ENCODE assay signal across 32 cellular contexts in genomic region chr17:28501421-28502284, GRCh38. TPM values are rescaled to one million over a fixed set of nuclear protein-coding genes. Genes with fewer than 3 reads are reported as not detected.
A peak's percentile ranks its signal among the peaks of the same experiment; 100 is the strongest.
DNase-seq lines count a peak whose midpoint lies in the region; ATAC-seq and TF ChIP-seq lines count a peak whose summit lies in the region.
"Had no signal": no experiment of that assay in that cellular context is flagged by ENCODE, and none has a peak within 500 bp of the region (broad histone marks: within the 10 kb centered on the region; RNA-seq: fewer than 3 reads in every experiment).

No MANE protein-coding gene starts in this region.

- intact Hi-C loops in Calu3 (cut with micrococcal nuclease; ENCODE audit: unreplicated experiment) = no loop called here

- H3K36me3 Mint-ChIP-seq in Calu3 (ENCODE audit: insufficient read depth, unreplicated experiment) = peaks cover 6% of the 10 kb centered on the region
- H3K36me3 Mint-ChIP-seq: naive thymus-derived CD4-positive, alpha-beta T cell had no signal

- DNase-seq in amniotic stem cell (lab: John Stamatoyannopoulos, UW) (no peak), Calu3 (no peak)
- DNase-seq in stimulated activated CD4-positive, alpha-beta T cell treated with anti-CD3 and anti-CD28 coated beads, Interleukin-4, amount 100 ng/mL, for 1 hour = no peak
- DNase-seq: ACHN; activated CD4-positive, alpha-beta T cell treated with anti-CD3 and anti-CD28 coated beads for 48 hours; activated naive CD4-positive, alpha-beta T cell treated with Interleukin-2 at 50 U/mL for 16 hours; activated T-cell treated with anti-CD3 and anti-CD28 coated beads, Interleukin-2, amount 50 U/mL, for 4 hours; adrenal gland; brain microvascular endothelial cell; effector memory CD4-positive, alpha-beta T cell; erythroblast; foreskin fibroblast; heart right ventricle; MM.1S; naive thymus-derived CD4-positive, alpha-beta T cell; NCI-H2081; NCI-H446 treated with DMSO at 0.1 percent for 48 hours; stimulated activated CD4-positive, alpha-beta T cell treated with anti-CD3 and anti-CD28 coated beads, Interleukin-2, amount 100 ng/mL, for 24 hours; testis had no signal

- ATAC-seq in GM19397 (IDR thresholded peaks at IDR 0.05; ENCODE audit: unreplicated experiment) = peak; percentile 9
- ATAC-seq in HG03095 (IDR thresholded peaks at IDR 0.05; ENCODE audit: unreplicated experiment) = no peak
- ATAC-seq: activated T-cell treated with anti-CD3 and anti-CD28 coated beads, Interleukin-2, amount 50 U/mL, for 4 hours; left lobe of liver; naive thymus-derived CD4-positive, alpha-beta T cell had no signal

- H3K27ac ChIP-seq in BLaER1 treated with 17β-estradiol and CSF1 and Interleukin-3, amounts not matched to agents 10 nM and 100 nM = peak overlapping the region in 8 of 11 experiments; percentile 45 to 75 (median 60); a peak in 15 of 22 replicates
- peak overlapping the region; percentile 62 to 67 for H3K27ac ChIP-seq in mucosa of rectum (ENCODE audit: low read depth in 2 of 2, low read length in 2 of 2)
- H3K27ac ChIP-seq: adrenal gland, brain microvascular endothelial cell, C4-2B, heart right ventricle, testis had no signal

- peaks cover 21 to 57% (median 51%) of the 10 kb centered on the region in 10 experiments for H3K4me1 ChIP-seq in BLaER1 treated with 17β-estradiol and CSF1 and Interleukin-3, amounts not matched to agents 10 nM and 100 nM
- H3K4me1 ChIP-seq in mucosa of rectum (ENCODE audit: control insufficient read depth in 2 of 2, insufficient read depth in 2 of 2, low read length in 2 of 2) = peaks cover 25 to 42% of the 10 kb centered on the region in 2 donors
- H3K4me1 ChIP-seq: adrenal gland, testis had no signal

- no peaks in the 10 kb centered on the region; a peak in 1 of 22 replicates for H4K20me1 ChIP-seq in BLaER1 treated with 17β-estradiol and CSF1 and Interleukin-3, amounts not matched to agents 10 nM and 100 nM

- no peak overlapping the region for H3K4me3 Mint-ChIP-seq in Calu3 (ENCODE audit: low read depth, unreplicated experiment)
- H3K4me3 Mint-ChIP-seq: activated T-cell treated with anti-CD3 and anti-CD28 coated beads, Interleukin-2, amount 50 U/mL, for 4 hours; naive thymus-derived CD4-positive, alpha-beta T cell; T-helper 1 cell treated with Interleukin-12 subunit alpha and Interleukin-12 subunit beta and Interleukin-4 antibody, amounts not matched to agents 30 μg/mL and 1 μg/mL, for 36 hours had no signal

- H3K4me3 ChIP-seq in BLaER1 treated with 17β-estradiol and CSF1 and Interleukin-3, amounts not matched to agents 10 nM and 100 nM = no peak overlapping the region
- H3K4me3 ChIP-seq in mucosa of rectum (ENCODE audit: low read length in 2 of 2) = no peak overlapping the region
- H3K4me3 ChIP-seq: adrenal gland, heart right ventricle, testis had no signal

- no peaks in the 10 kb centered on the region for H3K9me3 Mint-ChIP-seq in Calu3 (ENCODE audit: low read depth, unreplicated experiment)
- H3K9me3 Mint-ChIP-seq: activated T-cell treated with anti-CD3 and anti-CD28 coated beads, Interleukin-2, amount 50 U/mL, for 4 hours; naive thymus-derived CD4-positive, alpha-beta T cell; T-helper 1 cell treated with Interleukin-12 subunit alpha and Interleukin-12 subunit beta and Interleukin-4 antibody, amounts not matched to agents 30 μg/mL and 1 μg/mL, for 36 hours had no signal

- peaks cover 32% of the 10 kb centered on the region for H3K27me3 Mint-ChIP-seq in Calu3 (ENCODE audit: unreplicated experiment)

- CTCF ChIA-PET in Calu3 (lab: Charles Lee) = interaction anchor here (0.6 kb wide), 1 partner anchor 53 kb away, joined by 8 read pairs; no protein-coding TSS in a partner anchor

- peaks cover 7% of the 10 kb centered on the region for H3K4me1 Mint-ChIP-seq in Calu3 (ENCODE audit: low read depth, unreplicated experiment)

- peak overlapping the region; percentile 59 to 95 (median 75) for H3K4me2 ChIP-seq in BLaER1 treated with 17β-estradiol and CSF1 and Interleukin-3, amounts not matched to agents 10 nM and 100 nM

- no peaks in the 10 kb centered on the region for H3K9me3 ChIP-seq in BLaER1 treated with 17β-estradiol and CSF1 and Interleukin-3, amounts not matched to agents 10 nM and 100 nM (replicated peaks in 1 of 11)
- no peaks in the 10 kb centered on the region for H3K9me3 ChIP-seq in mucosa of rectum (ENCODE audit: control insufficient read depth in 2 of 2, low read length in 2 of 2)
- H3K9me3 ChIP-seq: adrenal gland, heart right ventricle, testis had no signal

- H3K27me3 ChIP-seq in BLaER1 treated with 17β-estradiol and CSF1 and Interleukin-3, amounts not matched to agents 10 nM and 100 nM = peaks cover 0 to under 1% (median 0%) of the 10 kb centered on the region in 11 experiments; a peak in 2 of 22 replicates
- H3K27me3 ChIP-seq in mucosa of rectum (ENCODE audit: control insufficient read depth in 2 of 2, insufficient read depth in 2 of 2, low read length in 2 of 2) = no peaks in the 10 kb centered on the region
- H3K27me3 ChIP-seq: testis had no signal

- 0 out of 2 replicates have a peak, but pooled peaks have one; percentile 18 for TF ChIP-seq POLR2A in Raji (IDR thresholded peaks at IDR 0.05; ENCODE audit: insufficient read depth, low read depth, low read length)

- no peak overlapping the region for H3K27ac Mint-ChIP-seq in Calu3 (ENCODE audit: unreplicated experiment)
- H3K27ac Mint-ChIP-seq: naive thymus-derived CD4-positive, alpha-beta T cell; T-helper 1 cell treated with Interleukin-12 subunit alpha and Interleukin-12 subunit beta and Interleukin-4 antibody, amounts not matched to agents 30 μg/mL and 1 μg/mL, for 36 hours had no signal

- no peaks in the 10 kb centered on the region for H3K36me3 ChIP-seq in BLaER1 treated with 17β-estradiol and CSF1 and Interleukin-3, amounts not matched to agents 10 nM and 100 nM
- H3K36me3 ChIP-seq in mucosa of rectum (ENCODE audit: control insufficient read depth in 2 of 2, insufficient read depth in 2 of 2, low read length in 2 of 2) = no peaks in the 10 kb centered on the region
- H3K36me3 ChIP-seq: adrenal gland, brain microvascular endothelial cell, heart right ventricle had no signal

- no TSS peak for BruUV-seq in Calu3 (replicated peaks; lab: Mats Ljungman, UMichigan)

- no peak for TF ChIP-seq CTCF in Calu3 (IDR thresholded peaks at IDR 0.05; ENCODE audit: unreplicated experiment)

- peak overlapping the region in 7 of 11 experiments; percentile 3 to 55 (median 35); a peak in 8 of 22 replicates for H3K9ac ChIP-seq in BLaER1 treated with 17β-estradiol and CSF1 and Interleukin-3, amounts not matched to agents 10 nM and 100 nM
- H3K9ac ChIP-seq in mucosa of rectum (ENCODE audit: low read depth in 1 of 2, low read length in 2 of 2) = peak overlapping the region in 1 of 2 donors; percentile 2

RNA-seq across cellular contexts. Expression of gene FOXN1, which starts 4.5 kb away (rescaled TPM):
- total RNA-seq in Calu3 (2022) = not detected in 2 replicates
- total RNA-seq: activated T-cell treated with anti-CD3 and anti-CD28 coated beads, Interleukin-2, amount 50 U/mL, for 4 hours; adrenal gland; H7; heart right ventricle; left lobe of liver; mesenteric fat pad; naive thymus-derived CD4-positive, alpha-beta T cell; omental fat pad; RPMI7951; skeletal muscle tissue had no signal

RNA-seq across cellular contexts. Expression of gene SLC13A2, which starts 28.2 kb away (rescaled TPM):
- not detected in 2 replicates for total RNA-seq in Calu3 (2022)
- total RNA-seq: activated T-cell treated with anti-CD3 and anti-CD28 coated beads, Interleukin-2, amount 50 U/mL, for 4 hours; adrenal gland; H7; heart right ventricle; naive thymus-derived CD4-positive, alpha-beta T cell; omental fat pad; RPMI7951; skeletal muscle tissue had no signal

RNA-seq across cellular contexts. Expression of gene UNC119, which starts 50.8 kb away (rescaled TPM):
- total RNA-seq in Calu3 (2022) = 13.0 and 14.6 TPM in 2 replicates
